16 cellular contexts compared by ENCODE assay signal in genomic region chr1:167516404-167517388, GRCh38. TPM values are rescaled to one million over a fixed set of nuclear protein-coding genes. Genes with fewer than 3 reads are reported as not detected.
DNase-seq lines count a peak whose midpoint lies in the region; ATAC-seq, FAIRE-seq and TF ChIP-seq lines count a peak whose summit lies in the region.
"Had no signal": no experiment of that assay in that cellular context is flagged by ENCODE, and none has a peak within 500 bp of the region (broad histone marks: within the 10 kb centered on the region; RNA-seq: fewer than 3 reads in every experiment).

No MANE protein-coding gene starts in this region.

- peaks cover 53% of the 10 kb centered on the region for H3K4me1 Mint-ChIP-seq in activated CD4-positive, alpha-beta T cell treated with anti-CD3 and anti-CD28 coated beads for 36 hours

- H3K36me3 ChIP-seq in H1 (ENCODE audit: control insufficient read depth in 2 of 4, insufficient read depth in 4 of 4, low read length in 3 of 4) (no peaks in the 10 kb centered on the region), suprapubic skin (no peaks in the 10 kb centered on the region), esophagus muscularis mucosa (no peaks in the 10 kb centered on the region)

- intact Hi-C loops in activated CD4-positive, alpha-beta T cell treated with anti-CD3 and anti-CD28 coated beads for 36 hours (cut with DNase I, micrococcal nuclease): loop anchor here (1.0 to 10.0 kb wide), 11 partner anchors 7 to 1882 kb away; partner anchors contain the start of genes CREG1 (in 1 of the 2), MGST3 (in 1 of the 2) and POU2F1 (in 1 of the 2)
- intact Hi-C loops in esophagus muscularis mucosa (cut with DNase I): no loop called here

- CTCF ChIA-PET in activated CD4-positive, alpha-beta T cell treated with anti-CD3 and anti-CD28 coated beads for 36 hours (lab: Charles Lee): interaction anchor here (0.8 to 6.9 kb wide), 15 partner anchors 10 to 296 kb away, joined by 3 to 90 read pairs (median 9); partner anchors contain the start of gene POU2F1
- CTCF ChIA-PET in H1 (lab: Charles Lee; ENCODE audit: partially characterized antibody): interaction anchor here (0.8 to 8.3 kb wide), 12 partner anchors 9 to 171 kb away, joined by 3 to 43 read pairs (median 4); no protein-coding TSS in a partner anchor

- WGBS in H1 (ENCODE audit: extremely low coverage in 1 of 2, insufficient coverage in 1 of 2, insufficient read length in 1 of 2, insufficient replicate concordance in 2 of 2, low coverage in 1 of 2, low lambda C conversion rate in 2 of 2, missing lambda C conversion rate in 1 of 2), 2 experiments: 93% methylated on average over 19 of the region's 19 CpGs; no CpG with 5 or more reads in 1 of the 2 experiments
- WGBS in suprapubic skin: 79% methylated on average over 19 of the region's 19 CpGs
- WGBS in esophagus muscularis mucosa: 85% methylated on average over 19 of the region's 19 CpGs

- H3K14ac ChIP-seq in H1 (ENCODE audit: insufficient read length): no peak overlapping the region

- no peak overlapping the region for H3K9ac ChIP-seq in H1 (replicated peaks in 1 of 4; ENCODE audit: extremely low read depth in 1 of 4, low read depth in 3 of 4, low read length in 3 of 4)
- H3K9ac ChIP-seq: parathyroid adenoma, SK-N-SH had no signal

- H2BK15ac ChIP-seq in H1 (ENCODE audit: low read length): no peak overlapping the region

- no peak overlapping the region for H2BK120ac ChIP-seq in H1 (replicated peaks; ENCODE audit: low read depth, low read length)

- peak overlapping the region; percentile 90 for H3K4me3 Mint-ChIP-seq in activated CD4-positive, alpha-beta T cell treated with anti-CD3 and anti-CD28 coated beads for 36 hours

- peak overlapping the region; percentile 20; the same call in 1 of the 2 replicates for H2AFZ ChIP-seq in H1 (ENCODE audit: low read length)
- H2AFZ ChIP-seq: hepatocyte, parathyroid adenoma had no signal

- H4K8ac ChIP-seq in H1 (ENCODE audit: extremely low read depth, insufficient read depth, low read length): no peak overlapping the region

- TF ChIP-seq EP300 in H1 (IDR thresholded peaks at IDR 0.05; ENCODE audit: borderline replicate concordance in 1 of 2, low read depth in 2 of 2, low read length in 2 of 2) (no peak), suprapubic skin (IDR thresholded peaks at IDR 0.05) (no peak), esophagus muscularis mucosa (IDR thresholded peaks at IDR 0.05) (no peak)

- H4K20me1 ChIP-seq in H1 (replicated peaks in 1 of 2; ENCODE audit: control insufficient read depth in 1 of 2, insufficient read depth in 2 of 2, low read length in 2 of 2): no peaks in the 10 kb centered on the region

- H4K5ac ChIP-seq in H1 (ENCODE audit: insufficient read length, low read depth, low read length): no peak overlapping the region

- H3K9me3 ChIP-seq in H1 (ENCODE audit: insufficient read depth in 2 of 2, low read depth in 1 of 2, low read length in 1 of 2): no peaks in the 10 kb centered on the region
- no peaks in the 10 kb centered on the region for H3K9me3 ChIP-seq in suprapubic skin
- H3K9me3 ChIP-seq in esophagus muscularis mucosa: no peaks in the 10 kb centered on the region
- H3K9me3 ChIP-seq: SK-N-SH had no signal

- H3K4me1 ChIP-seq in H1 (replicated peaks in 1 of 4; ENCODE audit: control insufficient read depth in 3 of 4, insufficient read depth in 4 of 4, low read length in 3 of 4) (peaks cover 0 to 2% (median 0%) of the 10 kb centered on the region in 4 experiments; a peak in 1 of 7 replicates), suprapubic skin (no peaks in the 10 kb centered on the region), esophagus muscularis mucosa (no peaks in the 10 kb centered on the region)
- H3K4me1 ChIP-seq: parathyroid adenoma had no signal

- peak overlapping the region; percentile 99 for H3K27ac Mint-ChIP-seq in activated CD4-positive, alpha-beta T cell treated with anti-CD3 and anti-CD28 coated beads for 36 hours

- no peak overlapping the region for H4K91ac ChIP-seq in H1 (replicated peaks; ENCODE audit: insufficient read length, low read length)

- H3K4me2 ChIP-seq in H1 (ENCODE audit: insufficient read depth in 1 of 2, low read depth in 2 of 2, low read length in 2 of 2): no peak overlapping the region
- H3K4me2 ChIP-seq: hepatocyte, SK-N-SH had no signal

- DNase-seq in activated CD4-positive, alpha-beta T cell treated with anti-CD3 and anti-CD28 coated beads for 36 hours: peak; percentile 57
- DNase-seq in activated CD4-positive, alpha-beta T cell treated with anti-CD3 and anti-CD28 coated beads for 48 hours: no peak
- DNase-seq in activated CD8-positive, alpha-beta memory T cell treated with anti-CD3 and anti-CD28 coated beads, Interleukin-2, amount 50 U/mL, for 4 hours: peak; percentile 43
- DNase-seq in H1 (ENCODE audit: low read depth in 1 of 2, low spot score in 2 of 2): peak in 1 of 2 experiments; percentile 42
- DNase-seq in suprapubic skin (ENCODE audit: low spot score in 2 of 2): no peak
- no peak for DNase-seq in esophagus muscularis mucosa (ENCODE audit: extremely low spot score)
- DNase-seq: 8988T, DMS 273 treated with DMSO at 0.1 percent for 48 hours, NCI-H1092 treated with DMSO at 0.1 percent for 48 hours, NCI-H748 treated with DMSO at 0.1 percent for 48 hours, SK-N-SH had no signal

- no peak overlapping the region for H3K56ac ChIP-seq in H1 (replicated peaks; ENCODE audit: insufficient read length, low read depth, low read length)

- no peak overlapping the region for H3K27ac ChIP-seq in H1 (ENCODE audit: low read depth, low read length)
- H3K27ac ChIP-seq in suprapubic skin: peak overlapping the region; percentile 6
- H3K27ac ChIP-seq in esophagus muscularis mucosa (replicated peaks in 1 of 4): no peak overlapping the region
- H3K27ac ChIP-seq: hepatocyte, parathyroid adenoma had no signal

- no peak for TF ChIP-seq RAD21 in H1 (IDR thresholded peaks at IDR 0.05 in 1 of 2, conservative IDR thresholded peaks at IDR 0.05 in 1 of 2; ENCODE audit: low read depth in 2 of 2, low read length in 2 of 2)

- no peaks in the 10 kb centered on the region for H3K79me2 ChIP-seq in H1 (ENCODE audit: control insufficient read depth in 1 of 2, insufficient read depth in 2 of 2, low read length in 2 of 2)
- H3K79me2 ChIP-seq: hepatocyte, parathyroid adenoma had no signal

- no peak overlapping the region for H2AK5ac ChIP-seq in H1 (ENCODE audit: low read depth, low read length)

- H3K79me1 ChIP-seq in H1 (ENCODE audit: low read depth, low read length): no peaks in the 10 kb centered on the region

- H2BK12ac ChIP-seq in H1 (ENCODE audit: low read depth, low read length): no peak overlapping the region

- no peak overlapping the region for H3K18ac ChIP-seq in H1 (ENCODE audit: extremely low read depth, low read length)

- H3K4ac ChIP-seq in H1 (replicated peaks; ENCODE audit: insufficient read length, low read depth, low read length): no peak overlapping the region

- no peak overlapping the region for H2BK20ac ChIP-seq in H1 (ENCODE audit: low read length)

- H3K23me2 ChIP-seq in H1 (ENCODE audit: low read depth, low read length): no peaks in the 10 kb centered on the region

- ATAC-seq in activated CD4-positive, alpha-beta T cell treated with anti-CD3 and anti-CD28 coated beads for 36 hours: no peak
- ATAC-seq in GM19023 (IDR thresholded peaks at IDR 0.05; ENCODE audit: unreplicated experiment): no peak
- ATAC-seq in HG03196 (IDR thresholded peaks at IDR 0.05; ENCODE audit: unreplicated experiment): no peak

- TF ChIP-seq CTCF in H1 (IDR thresholded peaks at IDR 0.05; ENCODE audit: control extremely low read depth in 1 of 3, insufficient read depth in 1 of 3, low read depth in 1 of 3, low read length in 3 of 3): no peak
- TF ChIP-seq CTCF in suprapubic skin (IDR thresholded peaks at IDR 0.05): no peak
- TF ChIP-seq CTCF in esophagus muscularis mucosa (IDR thresholded peaks at IDR 0.05): no peak

- H2BK5ac ChIP-seq in H1 (ENCODE audit: low read depth, low read length): no peak overlapping the region

- FAIRE-seq in H1 (lab: Jason Lieb, UNC): no peak

- H3K27me3 ChIP-seq in H1 (replicated peaks in 1 of 4; ENCODE audit: control insufficient read depth in 3 of 4, extremely low read depth in 1 of 4, insufficient read depth in 3 of 4, low read length in 3 of 4) (no peaks in the 10 kb centered on the region), suprapubic skin (peaks cover 7% of the 10 kb centered on the region), esophagus muscularis mucosa (peaks cover 0 to 8% (median 0%) of the 10 kb centered on the region in 4 donors)
- H3K27me3 ChIP-seq: hepatocyte had no signal

- no peak overlapping the region for H3K4me3 ChIP-seq in H1 (ENCODE audit: extremely low read depth in 1 of 4, insufficient read depth in 2 of 4, low read depth in 3 of 4, low read length in 4 of 4)
- peak overlapping the region; percentile 20 for H3K4me3 ChIP-seq in suprapubic skin
- no peak overlapping the region for H3K4me3 ChIP-seq in esophagus muscularis mucosa
- H3K4me3 ChIP-seq: hepatocyte had no signal

- H3K23ac ChIP-seq in H1 (ENCODE audit: insufficient read length): no peak overlapping the region

- no peaks in the 10 kb centered on the region for H3K27me3 Mint-ChIP-seq in activated CD4-positive, alpha-beta T cell treated with anti-CD3 and anti-CD28 coated beads for 36 hours

- POLR2A ChIA-PET in activated CD4-positive, alpha-beta T cell treated with anti-CD3 and anti-CD28 coated beads for 36 hours (lab: Charles Lee): interaction anchor here (0.5 to 5.3 kb wide), 8 partner anchors 8 to 296 kb away, joined by 3 to 57 read pairs (median 12); partner anchors contain the start of gene POU2F1
- POLR2A ChIA-PET in H1 (lab: Charles Lee; ENCODE audit: partially characterized antibody): interaction anchor here (0.5 kb wide), 1 partner anchor 9 kb away, joined by 3 read pairs; no protein-coding TSS in a partner anchor

- peaks cover 56% of the 10 kb centered on the region for H3K36me3 Mint-ChIP-seq in activated CD4-positive, alpha-beta T cell treated with anti-CD3 and anti-CD28 coated beads for 36 hours (ENCODE audit: low read depth)

- TF ChIP-seq POLR2A in H1 (IDR thresholded peaks at IDR 0.05; ENCODE audit: control extremely low read depth in 1 of 2, low read depth in 2 of 2, low read length in 2 of 2) (no peak), suprapubic skin (IDR thresholded peaks at IDR 0.05) (no peak), esophagus muscularis mucosa (IDR thresholded peaks at IDR 0.05; ENCODE audit: low read depth) (no peak)

- no peaks in the 10 kb centered on the region for H3K9me3 Mint-ChIP-seq in activated CD4-positive, alpha-beta T cell treated with anti-CD3 and anti-CD28 coated beads for 36 hours (ENCODE audit: low read depth)

RNA-seq across cellular contexts. Expression of gene CD247, which starts 1.6 kb away (rescaled TPM):
- total RNA-seq in activated CD4-positive, alpha-beta T cell treated with anti-CD3 and anti-CD28 coated beads for 36 hours: 100 to 1,000 TPM; 149 TPM
- 1.7 and 2.2 TPM in 2 replicates for total RNA-seq in H1 (2021; fragmentation: NEBNext Ultra II Directional; extraction: Animal tissue kit (Norgen Biotek cat#: 25700))
- 1.9 and 2.0 TPM in 2 replicates for polyA plus RNA-seq in H1 (2011; rRNA removed)
- polyA plus RNA-seq in H1 (2011; cell fraction: cytosol; rRNA removed): 2.1 TPM
- 2.1 TPM for polyA plus RNA-seq in H1 (2011; cell fraction: nucleus; rRNA removed)
- 1.8 to 3.6 TPM (median 2.1 TPM) in 4 replicates for polyA plus RNA-seq in H1 (2012, experiment 1 of 2)
- polyA plus RNA-seq in H1 (2012, experiment 2 of 2): 1.2 TPM
- 1.2 TPM for polyA plus RNA-seq in H1 (2013, experiment 1 of 2)
- 1.4 TPM for polyA plus RNA-seq in H1 (2013, experiment 2 of 2)
- polyA minus RNA-seq in H1 (2011; rRNA and poly(A)+ RNA removed): 0.71 and 0.95 TPM in 2 replicates
- polyA minus RNA-seq in H1 (2011; cell fraction: cytosol; rRNA and poly(A)+ RNA removed): 1.5 TPM
- 0.40 TPM for polyA minus RNA-seq in H1 (2011; cell fraction: nucleus; rRNA and poly(A)+ RNA removed)
- total RNA-seq in suprapubic skin (under 1 TPM in 2 of 4 donors, not detected in 2; 0.30 to 0.76 TPM), esophagus muscularis mucosa (1 to 10 TPM in 1 of 4 donors, under 1 TPM in 2, not detected in 1; 0.26 to 2.0 (median 0.52) TPM)
- total RNA-seq: hepatocyte, lung microvascular endothelial cell had no signal
- polyA plus RNA-seq: hepatocyte had no signal

RNA-seq across cellular contexts. Expression of gene CREG1, which starts 36.9 kb away (rescaled TPM):
- total RNA-seq in activated CD4-positive, alpha-beta T cell treated with anti-CD3 and anti-CD28 coated beads for 36 hours: 1 to 10 TPM; 8.8 to 9.4 TPM
- total RNA-seq in H1 (2021; fragmentation: NEBNext Ultra II Directional; extraction: Animal tissue kit (Norgen Biotek cat#: 25700)): 28.7 and 30.1 TPM in 2 replicates
- polyA plus RNA-seq in H1 (2011; rRNA removed): 23.7 and 29.8 TPM in 2 replicates
- 31.1 TPM for polyA plus RNA-seq in H1 (2011; cell fraction: cytosol; rRNA removed)
- 16.1 TPM for polyA plus RNA-seq in H1 (2011; cell fraction: nucleus; rRNA removed)
- 17.0 to 21.8 TPM (median 17.6 TPM) in 4 replicates for polyA plus RNA-seq in H1 (2012, experiment 1 of 2)
- 5.8 TPM for polyA plus RNA-seq in H1 (2012, experiment 2 of 2)
- polyA plus RNA-seq in H1 (2013, experiment 1 of 2): 38.3 TPM
- 45.5 TPM for polyA plus RNA-seq in H1 (2013, experiment 2 of 2)
- 13.0 and 21.0 TPM in 2 replicates for polyA minus RNA-seq in H1 (2011; rRNA and poly(A)+ RNA removed)
- polyA minus RNA-seq in H1 (2011; cell fraction: cytosol; rRNA and poly(A)+ RNA removed): 20.5 TPM
- polyA minus RNA-seq in H1 (2011; cell fraction: nucleus; rRNA and poly(A)+ RNA removed): 18.3 TPM
- 100 to 1,000 TPM in 3 of 4 donors, 10 to 100 TPM in 1; 82.2 to 349 (median 188) TPM for total RNA-seq in suprapubic skin
- 100 to 1,000 TPM; 121 to 203 (median 158) TPM for total RNA-seq in esophagus muscularis mucosa

Comparison
In these comparisons a context has a peak if more than half of its experiments do, and no peak if none do; other contexts are left out.
1. DNase-seq: peak in activated CD4-positive, alpha-beta T cell treated with anti-CD3 and anti-CD28 coated beads for 36 hours (single experiment) and activated CD8-positive, alpha-beta memory T cell treated with anti-CD3 and anti-CD28 coated beads, Interleukin-2, amount 50 U/mL, for 4 hours (single experiment); none in activated CD4-positive, alpha-beta T cell treated with anti-CD3 and anti-CD28 coated beads for 48 hours (single experiment), suprapubic skin (0 of 2) and esophagus muscularis mucosa (single experiment).
2. RNA of gene CD247, which starts 1.6 kb away (total RNA-seq): 149 TPM in activated CD4-positive, alpha-beta T cell treated with anti-CD3 and anti-CD28 coated beads for 36 hours; 1.7 to 2.2 TPM in H1, 0.26 to 2.0 TPM in esophagus muscularis mucosa and 0.30 to 0.76 TPM in suprapubic skin; every median in the first group is over 10 times any median in the second.